In genomic region chr21:37529649-37530048, GRCh38 we compare ENCODE assay signal across 23 cellular contexts.
"Had no signal": no experiment of that assay in that cellular context is flagged by ENCODE, and none has a peak within 500 bp of the region (broad histone marks: within the 10 kb centered on the region; RNA-seq: fewer than 3 reads in every experiment).

No MANE protein-coding gene starts in this region.

- H3K27me3 ChIP-seq: MG63 had no signal

- H3K4me3 ChIP-seq: MG63, SJSA1, SK-N-MC had no signal

- DNase-seq: IMR-90, Karpas-422, KG1, MG63, NCI-H1092, NCI-H1105 treated with DMSO at 0.1 percent for 48 hours, NCI-H1417 treated with DMSO at 0.1 percent for 48 hours, NCI-H146, NCI-H1694 treated with DMSO at 0.1 percent for 48 hours, NCI-H1930, NCI-H2081 treated with DMSO at 0.1 percent for 48 hours, NCI-H2171, NCI-H226, NCI-H446, NCI-H510A, NCI-H524 treated with DMSO at 0.1 percent for 48 hours, NCI-H69, NCI-H774, Right ventricle myocardium superior, RPMI8226, SIG-M5 had no signal

- H3K36me3 ChIP-seq: MG63, SJSA1 had no signal

- H3K9me3 ChIP-seq: MG63, SJSA1 had no signal

- H3K27ac ChIP-seq: SJSA1, SK-N-MC had no signal
